ENCODE assay signal across 8 cellular contexts in genomic region chr19:55253842-55254624, GRCh38. TPM values are rescaled to one million over a fixed set of nuclear protein-coding genes. Genes with fewer than 3 reads are reported as not detected.
DNase-seq lines count a peak whose midpoint lies in the region; ATAC-seq lines count a peak whose summit lies in the region.

No MANE protein-coding gene starts in this region.

- WGBS in esophagus, 2 donors: 63 to 65% methylated on average over 23 of the region's 23 CpGs

- peaks cover 0 to 3% of the 10 kb centered on the region in 2 donors for H3K27me3 Mint-ChIP-seq in CD8-positive, alpha-beta memory T cell

- no peaks in the 10 kb centered on the region for H3K9me3 ChIP-seq in CD8-positive, alpha-beta memory T cell (ENCODE audit: low read length)
- H3K9me3 ChIP-seq in esophagus (ENCODE audit: control insufficient read depth in 2 of 2, insufficient read depth in 1 of 2, low read depth in 1 of 2, low read length in 1 of 2): no peaks in the 10 kb centered on the region

- DNase-seq in CD8-positive, alpha-beta memory T cell: peak; percentile 53 to 88 (median 79)
- peak; percentile 11 for DNase-seq in NCI-H1092 treated with DMSO at 0.1 percent for 48 hours (lab: John Stamatoyannopoulos, UW)
- DNase-seq in activated CD4-positive, alpha-beta T cell treated with anti-CD3 and anti-CD28 coated beads, Interleukin-2, amount 50 U/mL, for 24 hours (ENCODE audit: low read depth in 1 of 2, low spot score in 1 of 2): peak; percentile 30 to 49
- peak; percentile 24 to 33 for DNase-seq in stimulated activated CD8-positive, alpha-beta memory T cell treated with anti-CD3 and anti-CD28 coated beads, Interleukin-2, amount 100 ng/mL, for 48 hours (ENCODE audit: low read depth in 2 of 2)

- H3K36me3 ChIP-seq in CD8-positive, alpha-beta memory T cell (ENCODE audit: insufficient read depth, low read length): no peaks in the 10 kb centered on the region
- peaks cover 0 to 12% of the 10 kb centered on the region in 2 donors for H3K36me3 ChIP-seq in esophagus (ENCODE audit: control insufficient read depth in 2 of 2, insufficient read depth in 2 of 2, low read length in 1 of 2)

- peak overlapping the region; percentile 83 for H3K27ac ChIP-seq in CD8-positive, alpha-beta memory T cell (ENCODE audit: low read depth, low read length)
- peak overlapping the region; percentile 57 to 62 for H3K27ac ChIP-seq in esophagus (ENCODE audit: low read depth in 2 of 2, low read length in 1 of 2)

- peaks cover 0 to 37% (median 8%) of the 10 kb centered on the region in 3 donors for H3K36me3 Mint-ChIP-seq in CD8-positive, alpha-beta memory T cell

- POLR2A ChIA-PET in CD8-positive, alpha-beta memory T cell (lab: Charles Lee): interaction anchor here (0.8 to 4.7 kb wide), 14 partner anchors 23 to 400 kb away, joined by 3 to 21 read pairs (median 5); partner anchors contain the start of genes BRSK1, FIZ1, HSPBP1 and KMT5C

- H3K4me3 Mint-ChIP-seq in CD8-positive, alpha-beta memory T cell: peak overlapping the region; percentile 95 to 98 (median 98)

- CTCF ChIA-PET in CD8-positive, alpha-beta memory T cell (lab: Charles Lee): interaction anchor here (0.7 to 3.0 kb wide), 10 partner anchors 26 to 250 kb away, joined by 3 to 16 read pairs (median 4); partner anchors contain the start of genes HSPBP1, KMT5C and TMEM238

- H3K27me3 ChIP-seq in CD8-positive, alpha-beta memory T cell (ENCODE audit: insufficient read depth, low read length, poor library complexity, severe bottlenecking): no peaks in the 10 kb centered on the region
- no peaks in the 10 kb centered on the region for H3K27me3 ChIP-seq in esophagus (ENCODE audit: control insufficient read depth in 1 of 2, insufficient read depth in 2 of 2, low read length in 2 of 2)

- peaks cover 80% of the 10 kb centered on the region for H3K4me1 ChIP-seq in CD8-positive, alpha-beta memory T cell (ENCODE audit: insufficient read depth, low read length)
- peaks cover 24 to 37% of the 10 kb centered on the region in 2 donors for H3K4me1 ChIP-seq in esophagus (ENCODE audit: control insufficient read depth in 2 of 2, insufficient read depth in 2 of 2, low read length in 1 of 2)

- H3K27ac Mint-ChIP-seq in CD8-positive, alpha-beta memory T cell: peak overlapping the region; percentile 95 to 100 (median 98)

- ATAC-seq in GM19468 (IDR thresholded peaks at IDR 0.05; ENCODE audit: extremely low read depth, unreplicated experiment) (peak; percentile 30), HG03045 (IDR thresholded peaks at IDR 0.05; ENCODE audit: unreplicated experiment) (no peak), HG02938 (IDR thresholded peaks at IDR 0.05; ENCODE audit: unreplicated experiment) (no peak)

- peaks cover 64 to 82% (median 68%) of the 10 kb centered on the region in 3 donors for H3K4me1 Mint-ChIP-seq in CD8-positive, alpha-beta memory T cell

- H3K9me3 Mint-ChIP-seq in CD8-positive, alpha-beta memory T cell: no peaks in the 10 kb centered on the region

- H3K4me3 ChIP-seq in CD8-positive, alpha-beta memory T cell (ENCODE audit: low read length): peak overlapping the region; percentile 89
- H3K4me3 ChIP-seq in esophagus (ENCODE audit: low read depth in 1 of 2, low read length in 2 of 2): peak overlapping the region; percentile 18 to 27

RNA-seq across cellular contexts. Expression of gene PPP6R1, which starts 4.8 kb away (rescaled TPM):
- total RNA-seq in CD8-positive, alpha-beta memory T cell: 100 to 1,000 TPM; 216 to 225 TPM
- polyA plus RNA-seq in CD8-positive, alpha-beta memory T cell: 143 TPM
- polyA plus RNA-seq in esophagus: 10 to 100 TPM; 29.8 to 30.6 TPM

RNA-seq across cellular contexts. Expression of gene TMEM86B, which starts 25.5 kb away (rescaled TPM):
- total RNA-seq in CD8-positive, alpha-beta memory T cell: 10 to 100 TPM in 1 of 2 experiments, 1 to 10 TPM in 1; 8.5 to 10.3 TPM
- polyA plus RNA-seq in CD8-positive, alpha-beta memory T cell: 2.9 TPM
- 1 to 10 TPM; 2.3 to 6.0 TPM for polyA plus RNA-seq in esophagus

RNA-seq across cellular contexts. Expression of gene HSPBP1, which starts 25.9 kb away (rescaled TPM):
- total RNA-seq in CD8-positive, alpha-beta memory T cell: 10 to 100 TPM; 82.9 to 84.1 TPM
- polyA plus RNA-seq in CD8-positive, alpha-beta memory T cell: 46.4 TPM
- polyA plus RNA-seq in esophagus: 10 to 100 TPM; 30.9 to 44.9 TPM

RNA-seq across cellular contexts. Expression of gene BRSK1, which starts 29.8 kb away (rescaled TPM):
- 1 to 10 TPM; 4.1 to 5.7 TPM for total RNA-seq in CD8-positive, alpha-beta memory T cell
- 0.82 TPM for polyA plus RNA-seq in CD8-positive, alpha-beta memory T cell
- 1 to 10 TPM in 1 of 2 donors, under 1 TPM in 1; 0.96 to 1.0 TPM for polyA plus RNA-seq in esophagus

RNA-seq across cellular contexts. Expression of gene PTPRH, which starts 44.7 kb away (rescaled TPM):
- not detected for total RNA-seq in CD8-positive, alpha-beta memory T cell
- polyA plus RNA-seq in CD8-positive, alpha-beta memory T cell: not detected
- under 1 TPM; 0.10 to 0.19 TPM for polyA plus RNA-seq in esophagus

Comparison
In these comparisons a context has a peak if more than half of its experiments do, and no peak if none do; other contexts are left out.
1. DNase-seq: peak in every context shown above with its lines; median percentile 79 in CD8-positive, alpha-beta memory T cell; 40 in activated CD4-positive, alpha-beta T cell treated with anti-CD3 and anti-CD28 coated beads, Interleukin-2, amount 50 U/mL, for 24 hours; 28 in stimulated activated CD8-positive, alpha-beta memory T cell treated with anti-CD3 and anti-CD28 coated beads, Interleukin-2, amount 100 ng/mL, for 48 hours; 11 in NCI-H1092 treated with DMSO at 0.1 percent for 48 hours.